8 cellular contexts compared by ENCODE assay signal in genomic region chr12:11836282-11836963, GRCh38.
DNase-seq lines count a peak whose midpoint lies in the region; ATAC-seq and TF ChIP-seq lines count a peak whose summit lies in the region.

No MANE protein-coding gene starts in this region.

- H3K36me3 Mint-ChIP-seq in GM23338 (ENCODE audit: low read depth) = peaks cover 10% of the 10 kb centered on the region
- peaks cover 23 to 68% of the 10 kb centered on the region in 2 donors for H3K36me3 Mint-ChIP-seq in activated naive CD4-positive, alpha-beta T cell treated with anti-CD3 and anti-CD28 coated beads, Interleukin-2, amount 50 U/mL, for 72 hours

- H3K9me2 ChIP-seq in GM23338 (ENCODE audit: insufficient read depth) = no peaks in the 10 kb centered on the region

- peak; percentile 89 for ATAC-seq in GM18517 (IDR thresholded peaks at IDR 0.05; ENCODE audit: unreplicated experiment)
- peak; percentile 48; the same call in 2 of the 3 replicates for ATAC-seq in GM23338
- ATAC-seq in activated naive CD4-positive, alpha-beta T cell treated with anti-CD3 and anti-CD28 coated beads, Interleukin-2, amount 50 U/mL, for 72 hours = peak; percentile 89 to 92

- H3K4me2 ChIP-seq in GM23338 = no peak overlapping the region

- H4K20me1 ChIP-seq in GM23338 (replicated peaks; ENCODE audit: insufficient read depth) = no peaks in the 10 kb centered on the region; the same call in 1 of the 2 replicates

- H3K4me3 ChIP-seq in GM23338 = no peak overlapping the region
- H3K4me3 ChIP-seq in NB4 (ENCODE audit: low read depth, low read length) = no peak overlapping the region
- H3K4me3 ChIP-seq in skeletal muscle tissue (ENCODE audit: low read length in 3 of 3) = no peak overlapping the region

- DNase-seq in GM23338 (ENCODE audit: low spot score) (no peak), NB4 (ENCODE audit: low read depth) (peak; percentile 87), cortex of kidney (lab: John Stamatoyannopoulos, UW) (no peak), SW 1271 (lab: John Stamatoyannopoulos, UW) (no peak), mesenteric fat pad (ENCODE audit: low spot score) (no peak)
- peak; percentile 67 to 72 for DNase-seq in activated naive CD4-positive, alpha-beta T cell treated with anti-CD3 and anti-CD28 coated beads, Interleukin-2, amount 50 U/mL, for 72 hours (ENCODE audit: low spot score in 2 of 2)

- H3K9ac ChIP-seq in skeletal muscle tissue (ENCODE audit: low read depth in 1 of 3, low read length in 3 of 3) = no peak overlapping the region

- H3K27me3 ChIP-seq in GM23338 (ENCODE audit: insufficient read depth) (no peaks in the 10 kb centered on the region), skeletal muscle tissue (ENCODE audit: control insufficient read depth in 3 of 3, insufficient read depth in 3 of 3, low read length in 3 of 3) (no peaks in the 10 kb centered on the region)

- H3K36me3 ChIP-seq in GM23338 (ENCODE audit: insufficient read depth) = no peaks in the 10 kb centered on the region; the same call in 1 of the 2 replicates
- peaks cover 0 to 5% (median 2%) of the 10 kb centered on the region in 3 donors for H3K36me3 ChIP-seq in skeletal muscle tissue (ENCODE audit: control insufficient read depth in 3 of 3, insufficient read depth in 3 of 3, low read length in 3 of 3)

- H2AFZ ChIP-seq in GM23338 = no peak overlapping the region

- H3K27ac ChIP-seq in GM23338 (ENCODE audit: low read depth) = no peak overlapping the region
- peak overlapping the region; percentile 25 for H3K27ac ChIP-seq in skeletal muscle tissue (ENCODE audit: low read depth, low read length)

- TF ChIP-seq POLR2A in NB4 (IDR thresholded peaks at IDR 0.05; ENCODE audit: extremely low read depth, insufficient read length) = no peak

- TF ChIP-seq CTCF in GM23338 (conservative IDR thresholded peaks at IDR 0.05; ENCODE audit: low read depth in 2 of 2) = no peak
- no peak for TF ChIP-seq CTCF in NB4 (IDR thresholded peaks at IDR 0.05; ENCODE audit: low read depth, low read length)

- H3K4me3 Mint-ChIP-seq in GM23338 = no peak overlapping the region

- H3K4me1 ChIP-seq in GM23338 (ENCODE audit: insufficient read depth) = no peaks in the 10 kb centered on the region
- H3K4me1 ChIP-seq in skeletal muscle tissue (ENCODE audit: control insufficient read depth in 3 of 3, insufficient read depth in 3 of 3, low read length in 3 of 3) = peaks cover 15 to 25% (median 15%) of the 10 kb centered on the region in 3 donors

- peak overlapping the region; percentile 51; the same call in 1 of the 2 replicates for H3K27ac Mint-ChIP-seq in GM23338
- peak overlapping the region; percentile 79 to 95 for H3K27ac Mint-ChIP-seq in activated naive CD4-positive, alpha-beta T cell treated with anti-CD3 and anti-CD28 coated beads, Interleukin-2, amount 50 U/mL, for 72 hours

- H3K9me3 ChIP-seq in skeletal muscle tissue (ENCODE audit: control insufficient read depth in 3 of 3, low read length in 3 of 3) = no peaks in the 10 kb centered on the region

- no peaks in the 10 kb centered on the region for H3K9me3 Mint-ChIP-seq in GM23338
- H3K9me3 Mint-ChIP-seq in activated naive CD4-positive, alpha-beta T cell treated with anti-CD3 and anti-CD28 coated beads, Interleukin-2, amount 50 U/mL, for 72 hours = peaks cover 0 to 5% of the 10 kb centered on the region in 2 donors

- H3F3A ChIP-seq in GM23338 (replicated peaks; ENCODE audit: low read depth) = no peaks in the 10 kb centered on the region

- H3K4me1 Mint-ChIP-seq in GM23338 = peaks cover 12% of the 10 kb centered on the region; the same call in 2 of the 3 replicates

- H3K79me2 ChIP-seq in GM23338 (replicated peaks; ENCODE audit: insufficient read depth) = no peaks in the 10 kb centered on the region

- peaks cover 6% of the 10 kb centered on the region for H3K27me3 Mint-ChIP-seq in GM23338 (ENCODE audit: insufficient read depth, low read depth, poor library complexity)

TF ChIP-seq in GM23338, 12 proteins besides CTCF, POLR2A, EP300 and RAD21 (continues in another document):
- TF ChIP-seq CREB1 (CRISPR knock-in tag; IDR thresholded peaks at IDR 0.05; ENCODE audit: low read depth) = no peak
- TF ChIP-seq EZH2 (IDR thresholded peaks at IDR 0.05; ENCODE audit: low read depth, unreplicated experiment) = no peak
- TF ChIP-seq ZNF331 (CRISPR knock-in tag; IDR thresholded peaks at IDR 0.05; ENCODE audit: low read depth) = no peak
- TF ChIP-seq ETS1 (IDR thresholded peaks at IDR 0.05) = no peak
- no peak for TF ChIP-seq STAT1 (IDR thresholded peaks at IDR 0.05; ENCODE audit: unreplicated experiment)
- no peak for TF ChIP-seq JUNB (IDR thresholded peaks at IDR 0.05; ENCODE audit: unreplicated experiment)
- no peak for TF ChIP-seq POLR2AphosphoS5 (IDR thresholded peaks at IDR 0.05; ENCODE audit: low read depth)
- TF ChIP-seq EZH2phosphoT487 (IDR thresholded peaks at IDR 0.05; ENCODE audit: unreplicated experiment) = no peak
- no peak for TF ChIP-seq REST (IDR thresholded peaks at IDR 0.05; ENCODE audit: unreplicated experiment)

Comparison
In these comparisons a context has a peak if more than half of its experiments do, and no peak if none do; other contexts are left out.
1. DNase-seq: peak in NB4 (single experiment) and activated naive CD4-positive, alpha-beta T cell treated with anti-CD3 and anti-CD28 coated beads, Interleukin-2, amount 50 U/mL, for 72 hours (2 of 2); none in GM23338 (single experiment), cortex of kidney (single experiment), SW 1271 (0 of 2) and mesenteric fat pad (single experiment).
2. Peak in every context shown above with its lines, with median percentiles within 50 percentile points of each other: ATAC-seq.